Comparison of ENCODE assay signal across 9 cellular contexts in genomic region chr2:204754898-204755297, GRCh38.
"Had no signal": no experiment of that assay in that cellular context is flagged by ENCODE, and none has a peak within 500 bp of the region (broad histone marks: within the 10 kb centered on the region; RNA-seq: fewer than 3 reads in every experiment).

No MANE protein-coding gene starts in this region.

- H3K4me3 Mint-ChIP-seq: GM23338, HFFc6, IgD-negative memory B cell had no signal

- H3K4me3 ChIP-seq: GM23338, HAP-1 had no signal

- H3K36me3 Mint-ChIP-seq: IgD-negative memory B cell had no signal

- H3K4me1 Mint-ChIP-seq: IgD-negative memory B cell had no signal

- H3K4me2 ChIP-seq: GM23338 had no signal

- H3K27ac Mint-ChIP-seq: GM23338, HFFc6, IgD-negative memory B cell had no signal

- ATAC-seq: GM23338, HCT116 had no signal

- H3K4me1 ChIP-seq: HAP-1 had no signal

- H3K27me3 Mint-ChIP-seq: IgD-negative memory B cell had no signal

- H3K27ac ChIP-seq: HL-60 had no signal

- DNase-seq: H7, HFFc6, Kasumi-1, KG1 had no signal

- H2AFZ ChIP-seq: GM23338 had no signal

- H3K36me3 ChIP-seq: HAP-1 had no signal

- H3K9me3 Mint-ChIP-seq: GM23338, HFFc6, IgD-negative memory B cell had no signal

- H3K9me3 ChIP-seq: HAP-1 had no signal
